1 cellular context compared by ENCODE assay signal in the genomic region with DNA sequence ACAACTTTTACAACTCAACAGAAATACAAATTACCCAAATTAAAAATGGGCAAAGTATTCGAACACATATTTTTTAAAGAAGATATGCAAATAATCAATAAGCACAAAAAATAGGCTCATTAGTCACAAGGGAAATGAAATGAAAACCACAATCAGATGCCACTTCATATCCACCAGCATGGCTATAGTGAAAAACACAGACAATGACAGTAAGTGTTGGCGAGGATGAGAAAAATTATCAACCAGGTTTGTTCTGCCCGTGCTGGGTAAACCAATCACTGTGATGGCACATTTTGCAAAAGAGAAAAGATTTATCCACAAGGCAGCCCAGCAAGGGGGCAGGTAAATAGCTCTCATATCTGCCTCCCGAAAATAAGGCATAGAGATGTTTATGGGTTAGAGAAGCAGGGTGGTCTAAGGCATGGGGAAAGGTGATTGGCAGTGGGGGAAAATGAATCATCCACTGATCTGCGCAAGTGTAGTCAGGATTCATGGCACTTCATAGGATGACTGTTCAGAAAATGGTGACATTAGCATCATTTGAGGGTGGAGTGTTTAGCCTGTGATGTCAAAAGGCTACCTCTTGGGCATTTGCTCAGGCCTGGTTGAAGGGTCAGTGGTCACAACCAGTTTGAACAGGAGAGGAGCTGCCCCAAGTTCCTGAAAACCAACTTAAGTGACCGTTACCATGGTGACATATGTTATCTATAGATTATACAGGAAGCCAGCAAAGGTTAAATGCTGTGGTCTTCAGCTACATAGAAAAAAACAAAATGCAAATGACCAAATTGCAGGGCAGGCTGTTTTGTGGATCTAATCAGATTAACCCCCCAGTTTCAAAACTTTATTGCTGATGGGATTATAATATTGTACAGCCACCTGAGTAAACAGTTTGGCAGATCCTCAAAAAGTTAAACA.
TF ChIP-seq lines count a peak whose summit lies in the region.

No MANE protein-coding gene starts in this region.

TF ChIP-seq in HepG2, 621 proteins besides CTCF, POLR2A, EP300 and RAD21:
- TF ChIP-seq ZNF430 (CRISPR knock-in tag; IDR thresholded peaks at IDR 0.05) (no peak), MED1 (CRISPR knock-in tag; IDR thresholded peaks at IDR 0.05) (no peak), SRY (CRISPR knock-in tag; IDR thresholded peaks at IDR 0.05) (no peak), MTF1 (CRISPR knock-in tag; IDR thresholded peaks at IDR 0.05) (no peak), ZNF296 (CRISPR knock-in tag; conservative IDR thresholded peaks at IDR 0.05) (no peak), CENPT (CRISPR knock-in tag; IDR thresholded peaks at IDR 0.05; ENCODE audit: low read depth) (no peak), KDM4B (CRISPR knock-in tag; IDR thresholded peaks at IDR 0.05) (no peak), KLF12 (CRISPR knock-in tag; IDR thresholded peaks at IDR 0.05; ENCODE audit: borderline replicate concordance) (no peak), FOXJ3 (CRISPR knock-in tag; IDR thresholded peaks at IDR 0.05; ENCODE audit: borderline replicate concordance) (no peak), GATAD2A (CRISPR knock-in tag; IDR thresholded peaks at IDR 0.05) (no peak), ZFP41 (CRISPR knock-in tag; IDR thresholded peaks at IDR 0.05; ENCODE audit: borderline replicate concordance) (no peak), SNAPC2 (CRISPR knock-in tag; IDR thresholded peaks at IDR 0.05) (no peak), ZNF747 (CRISPR knock-in tag; IDR thresholded peaks at IDR 0.05; ENCODE audit: borderline replicate concordance) (no peak), ATRX (CRISPR knock-in tag; IDR thresholded peaks at IDR 0.05; ENCODE audit: borderline replicate concordance) (no peak)
- TF ChIP-seq, protein P1, sequence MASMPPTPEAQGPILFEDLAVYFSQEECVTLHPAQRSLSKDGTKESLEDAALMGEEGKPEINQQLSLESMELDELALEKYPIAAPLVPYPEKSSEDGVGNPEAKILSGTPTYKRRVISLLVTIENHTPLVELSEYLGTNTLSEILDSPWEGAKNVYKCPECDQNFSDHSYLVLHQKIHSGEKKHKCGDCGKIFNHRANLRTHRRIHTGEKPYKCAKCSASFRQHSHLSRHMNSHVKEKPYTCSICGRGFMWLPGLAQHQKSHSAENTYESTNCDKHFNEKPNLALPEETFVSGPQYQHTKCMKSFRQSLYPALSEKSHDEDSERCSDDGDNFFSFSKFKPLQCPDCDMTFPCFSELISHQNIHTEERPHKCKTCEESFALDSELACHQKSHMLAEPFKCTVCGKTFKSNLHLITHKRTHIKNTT (CRISPR knock-in tag; IDR thresholded peaks at IDR 0.05): no peak
- TF ChIP-seq, protein P2, sequence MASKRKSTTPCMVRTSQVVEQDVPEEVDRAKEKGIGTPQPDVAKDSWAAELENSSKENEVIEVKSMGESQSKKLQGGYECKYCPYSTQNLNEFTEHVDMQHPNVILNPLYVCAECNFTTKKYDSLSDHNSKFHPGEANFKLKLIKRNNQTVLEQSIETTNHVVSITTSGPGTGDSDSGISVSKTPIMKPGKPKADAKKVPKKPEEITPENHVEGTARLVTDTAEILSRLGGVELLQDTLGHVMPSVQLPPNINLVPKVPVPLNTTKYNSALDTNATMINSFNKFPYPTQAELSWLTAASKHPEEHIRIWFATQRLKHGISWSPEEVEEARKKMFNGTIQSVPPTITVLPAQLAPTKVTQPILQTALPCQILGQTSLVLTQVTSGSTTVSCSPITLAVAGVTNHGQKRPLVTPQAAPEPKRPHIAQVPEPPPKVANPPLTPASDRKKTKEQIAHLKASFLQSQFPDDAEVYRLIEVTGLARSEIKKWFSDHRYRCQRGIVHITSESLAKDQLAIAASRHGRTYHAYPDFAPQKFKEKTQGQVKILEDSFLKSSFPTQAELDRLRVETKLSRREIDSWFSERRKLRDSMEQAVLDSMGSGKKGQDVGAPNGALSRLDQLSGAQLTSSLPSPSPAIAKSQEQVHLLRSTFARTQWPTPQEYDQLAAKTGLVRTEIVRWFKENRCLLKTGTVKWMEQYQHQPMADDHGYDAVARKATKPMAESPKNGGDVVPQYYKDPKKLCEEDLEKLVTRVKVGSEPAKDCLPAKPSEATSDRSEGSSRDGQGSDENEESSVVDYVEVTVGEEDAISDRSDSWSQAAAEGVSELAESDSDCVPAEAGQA (IDR thresholded peaks at IDR 0.05; ENCODE audit: low read depth): no peak
- TF ChIP-seq, protein P2 (CRISPR knock-in tag; IDR thresholded peaks at IDR 0.05; ENCODE audit: borderline replicate concordance): no peak
- TF ChIP-seq, protein P3, sequence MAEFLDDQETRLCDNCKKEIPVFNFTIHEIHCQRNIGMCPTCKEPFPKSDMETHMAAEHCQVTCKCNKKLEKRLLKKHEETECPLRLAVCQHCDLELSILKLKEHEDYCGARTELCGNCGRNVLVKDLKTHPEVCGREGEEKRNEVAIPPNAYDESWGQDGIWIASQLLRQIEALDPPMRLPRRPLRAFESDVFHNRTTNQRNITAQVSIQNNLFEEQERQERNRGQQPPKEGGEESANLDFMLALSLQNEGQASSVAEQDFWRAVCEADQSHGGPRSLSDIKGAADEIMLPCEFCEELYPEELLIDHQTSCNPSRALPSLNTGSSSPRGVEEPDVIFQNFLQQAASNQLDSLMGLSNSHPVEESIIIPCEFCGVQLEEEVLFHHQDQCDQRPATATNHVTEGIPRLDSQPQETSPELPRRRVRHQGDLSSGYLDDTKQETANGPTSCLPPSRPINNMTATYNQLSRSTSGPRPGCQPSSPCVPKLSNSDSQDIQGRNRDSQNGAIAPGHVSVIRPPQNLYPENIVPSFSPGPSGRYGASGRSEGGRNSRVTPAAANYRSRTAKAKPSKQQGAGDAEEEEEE (CRISPR knock-in tag; IDR thresholded peaks at IDR 0.05; ENCODE audit: borderline replicate concordance): no peak
- TF ChIP-seq, protein P4, sequence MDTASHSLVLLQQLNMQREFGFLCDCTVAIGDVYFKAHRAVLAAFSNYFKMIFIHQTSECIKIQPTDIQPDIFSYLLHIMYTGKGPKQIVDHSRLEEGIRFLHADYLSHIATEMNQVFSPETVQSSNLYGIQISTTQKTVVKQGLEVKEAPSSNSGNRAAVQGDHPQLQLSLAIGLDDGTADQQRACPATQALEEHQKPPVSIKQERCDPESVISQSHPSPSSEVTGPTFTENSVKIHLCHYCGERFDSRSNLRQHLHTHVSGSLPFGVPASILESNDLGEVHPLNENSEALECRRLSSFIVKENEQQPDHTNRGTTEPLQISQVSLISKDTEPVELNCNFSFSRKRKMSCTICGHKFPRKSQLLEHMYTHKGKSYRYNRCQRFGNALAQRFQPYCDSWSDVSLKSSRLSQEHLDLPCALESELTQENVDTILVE (CRISPR knock-in tag; IDR thresholded peaks at IDR 0.05): no peak
